In the genomic region with DNA sequence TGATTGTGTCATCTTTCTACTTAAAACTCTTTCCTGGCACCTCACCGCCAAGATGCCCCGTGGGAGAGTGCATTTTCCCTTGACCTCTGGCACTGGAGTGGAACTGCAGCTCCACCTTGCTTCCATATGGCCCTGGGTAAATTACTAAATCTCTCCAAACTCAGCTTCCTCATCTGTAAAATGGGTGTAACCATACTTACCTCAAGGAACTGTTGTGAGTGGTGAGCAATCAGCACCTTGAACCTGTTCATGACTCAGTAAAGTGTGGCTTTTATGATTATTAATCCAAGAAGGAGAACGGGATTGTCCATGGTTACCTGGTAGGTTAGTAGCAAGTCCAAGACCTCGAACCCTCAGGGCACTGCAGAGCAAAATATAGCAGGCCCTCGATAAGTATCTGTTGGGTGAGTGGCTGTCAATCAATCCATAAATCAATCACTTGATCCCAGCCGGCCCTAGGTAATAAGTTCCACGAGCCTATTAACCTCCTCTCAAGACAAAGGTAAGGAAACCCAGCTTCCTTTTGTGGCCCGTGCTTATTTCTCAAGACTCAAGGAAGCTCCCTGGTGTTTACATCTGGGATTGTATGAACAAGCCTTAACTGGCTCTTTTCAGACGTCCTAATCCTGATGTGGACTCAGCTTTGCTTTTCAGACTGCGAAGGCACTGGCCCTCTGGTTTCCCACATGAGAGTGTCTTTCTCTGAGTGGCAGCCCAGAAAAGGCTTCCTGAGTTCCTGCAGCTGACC, we compare ENCODE assay signal across 24 cellular contexts.
"Had no signal": no experiment of that assay in that cellular context is flagged by ENCODE, and none has a peak within 500 bp of the region (broad histone marks: within the 10 kb centered on the region; RNA-seq: fewer than 3 reads in every experiment).

No MANE protein-coding gene starts in this region.

- H3K36me3 Mint-ChIP-seq: naive thymus-derived CD8-positive, alpha-beta T cell had no signal

- H3K27ac ChIP-seq: brain microvascular endothelial cell, parathyroid adenoma, spleen, tibial nerve, WERI-Rb-1 had no signal

- H3K79me2 ChIP-seq: parathyroid adenoma had no signal

- DNase-seq: activated CD4-positive, alpha-beta memory T cell treated with anti-CD3 and anti-CD28 coated beads, Interleukin-2, amount 10 ng/mL, durations not matched to agents 7 days and 5 days; activated CD4-positive, alpha-beta T cell treated with anti-CD3 and anti-CD28 coated beads, Interleukin-2, amount 10 ng/mL, durations not matched to agents 24 days and 14 days; activated CD4-positive, CD25-positive, alpha-beta regulatory T cell treated with anti-CD3 and anti-CD28 coated beads, Interleukin-2, amount 50 U/mL, for 72 hours; activated gamma-delta T cell treated with Interleukin-2 at 50 U/mL for 16 hours; activated naive CD4-positive, alpha-beta T cell treated with anti-CD3 and anti-CD28 coated beads, Interleukin-2, amount 50 U/mL, for 16 hours; activated T-cell treated with anti-CD3 and anti-CD28 coated beads, Interleukin-2, amount 50 U/mL, for 4 hours; amniotic stem cell; brain microvascular endothelial cell; head of caudate nucleus; hippocampal formation; kidney; midbrain; naive thymus-derived CD8-positive, alpha-beta T cell; occipital lobe; right cardiac atrium; spleen; stimulated activated CD4-positive, alpha-beta T cell treated with anti-CD3 and anti-CD28 coated beads, Interleukin-2, amount 100 ng/mL, for 48 hours; stimulated activated naive CD4-positive, alpha-beta T cell treated with Interleukin-2 at 50 U/mL for 16 hours; WERI-Rb-1 had no signal

- H3K9ac ChIP-seq: parathyroid adenoma had no signal

- ATAC-seq: activated T-cell treated with anti-CD3 and anti-CD28 coated beads, Interleukin-2, amount 50 U/mL, for 4 hours; activated T-helper 17 cell treated with anti-CD3 and anti-CD28 coated beads, Interleukin-2, amount 50 U/mL, for 72 hours; naive thymus-derived CD8-positive, alpha-beta T cell; right cardiac atrium had no signal

- H3K27ac Mint-ChIP-seq: activated CD4-positive, alpha-beta memory T cell treated with anti-CD3 and anti-CD28 coated beads, Interleukin-2, amount 10 ng/mL, durations not matched to agents 7 days and 5 days; activated CD4-positive, alpha-beta T cell treated with anti-CD3 and anti-CD28 coated beads, Interleukin-2, amount 10 ng/mL, durations not matched to agents 24 days and 14 days; activated T-helper 17 cell treated with anti-CD3 and anti-CD28 coated beads, Interleukin-2, amount 50 U/mL, for 72 hours; naive thymus-derived CD8-positive, alpha-beta T cell had no signal

- H3K4me1 Mint-ChIP-seq: activated CD4-positive, alpha-beta memory T cell treated with anti-CD3 and anti-CD28 coated beads, Interleukin-2, amount 10 ng/mL, durations not matched to agents 7 days and 5 days; activated CD4-positive, alpha-beta T cell treated with anti-CD3 and anti-CD28 coated beads, Interleukin-2, amount 10 ng/mL, durations not matched to agents 24 days and 14 days; activated T-helper 17 cell treated with anti-CD3 and anti-CD28 coated beads, Interleukin-2, amount 50 U/mL, for 72 hours; neural crest cell had no signal

- H3K4me3 ChIP-seq: spleen, tibial nerve had no signal

- H2AFZ ChIP-seq: parathyroid adenoma had no signal

- H3K4me1 ChIP-seq: parathyroid adenoma, spleen, tibial nerve had no signal

- FAIRE-seq: astrocyte, kidney had no signal

- H3K4me3 Mint-ChIP-seq: activated CD4-positive, alpha-beta memory T cell treated with anti-CD3 and anti-CD28 coated beads, Interleukin-2, amount 10 ng/mL, durations not matched to agents 7 days and 5 days; activated CD4-positive, alpha-beta T cell treated with anti-CD3 and anti-CD28 coated beads, Interleukin-2, amount 10 ng/mL, durations not matched to agents 24 days and 14 days; activated T-cell treated with anti-CD3 and anti-CD28 coated beads, Interleukin-2, amount 50 U/mL, for 4 hours; activated T-helper 17 cell treated with anti-CD3 and anti-CD28 coated beads, Interleukin-2, amount 50 U/mL, for 72 hours; naive thymus-derived CD8-positive, alpha-beta T cell; neural crest cell had no signal

- H3K9me3 ChIP-seq: spleen, tibial nerve had no signal

- H3K27me3 ChIP-seq: brain microvascular endothelial cell, tibial nerve had no signal

- H3K36me3 ChIP-seq: brain microvascular endothelial cell, spleen, tibial nerve, WERI-Rb-1 had no signal

- H3K9me3 Mint-ChIP-seq: activated CD4-positive, alpha-beta memory T cell treated with anti-CD3 and anti-CD28 coated beads, Interleukin-2, amount 10 ng/mL, durations not matched to agents 7 days and 5 days; activated CD4-positive, alpha-beta T cell treated with anti-CD3 and anti-CD28 coated beads, Interleukin-2, amount 10 ng/mL, durations not matched to agents 24 days and 14 days; activated T-cell treated with anti-CD3 and anti-CD28 coated beads, Interleukin-2, amount 50 U/mL, for 4 hours; activated T-helper 17 cell treated with anti-CD3 and anti-CD28 coated beads, Interleukin-2, amount 50 U/mL, for 72 hours; naive thymus-derived CD8-positive, alpha-beta T cell; neural crest cell had no signal
